In the genomic region with DNA sequence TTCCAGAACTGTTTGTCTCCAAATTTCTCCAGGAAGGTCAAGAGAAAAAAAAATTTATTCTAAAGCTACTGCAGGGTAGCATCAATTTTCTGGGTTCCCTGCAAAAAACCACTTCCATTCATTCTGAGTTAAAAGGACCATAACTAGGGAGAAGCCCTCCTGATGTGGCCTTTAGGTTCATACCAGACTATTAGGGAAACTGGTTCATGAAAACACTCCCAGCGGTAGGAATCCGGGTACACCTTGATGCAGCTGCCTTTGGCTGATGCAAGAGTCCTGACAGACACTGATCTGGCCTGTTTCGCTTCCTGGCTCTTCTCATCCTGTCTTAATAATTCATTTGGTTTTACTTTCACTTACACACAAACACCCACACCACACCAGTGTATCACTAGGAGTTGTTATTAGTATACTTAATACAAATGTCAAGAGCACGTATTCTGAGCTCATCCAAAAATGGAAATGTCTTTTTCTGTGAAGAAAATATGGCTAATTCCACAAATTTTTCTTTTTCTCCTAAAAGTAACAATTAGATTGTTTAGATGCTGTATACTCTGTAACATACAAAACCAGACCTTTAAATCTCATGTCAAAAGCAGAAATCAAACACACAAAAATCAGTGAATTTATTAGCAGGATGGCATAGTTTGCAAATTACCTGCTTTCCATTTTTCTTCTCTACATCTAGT, we compare ENCODE assay signal across 8 cellular contexts. TPM values are rescaled to one million over a fixed set of nuclear protein-coding genes. Genes with fewer than 3 reads are reported as not detected.
DNase-seq lines count a peak whose midpoint lies in the region; ATAC-seq, FAIRE-seq and TF ChIP-seq lines count a peak whose summit lies in the region.

No MANE protein-coding gene starts in this region.

- intact Hi-C loops in CD4-positive, alpha-beta memory T cell (cut with micrococcal nuclease), result loop anchor here (1.0 to 2.0 kb wide), 2 partner anchors 64 to 250 kb away; no protein-coding TSS in a partner anchor
- intact Hi-C loops in naive thymus-derived CD4-positive, alpha-beta T cell (cut with micrococcal nuclease), result loop anchor here (1.0 to 10.0 kb wide), 8 partner anchors 38 to 1879 kb away; a partner anchor contains a TSS
- intact Hi-C loops in upper lobe of right lung (cut with DNase I), result no loop called here

- POLR2A ChIA-PET in CD4-positive, alpha-beta memory T cell (lab: Charles Lee; ENCODE audit: partially characterized antibody), result interaction anchor here (1.0 to 3.1 kb wide), 13 partner anchors 9 to 285 kb away, joined by 3 to 33 read pairs (median 7); a partner anchor contains a TSS
- POLR2A ChIA-PET in naive thymus-derived CD4-positive, alpha-beta T cell (lab: Charles Lee), result interaction anchor here (0.7 to 3.0 kb wide), 6 partner anchors 11 to 386 kb away, joined by 3 to 11 read pairs (median 3); no protein-coding TSS in a partner anchor

- no peaks in the 10 kb centered on the region for H3K27me3 ChIP-seq in CD4-positive, alpha-beta memory T cell (ENCODE audit: insufficient read depth, low read length)
- H3K27me3 ChIP-seq in bronchial epithelial cell (ENCODE audit: control insufficient read depth, insufficient read depth, low read length) (no peaks in the 10 kb centered on the region), upper lobe of right lung (no peaks in the 10 kb centered on the region)
- no peaks in the 10 kb centered on the region for H3K27me3 ChIP-seq in naive thymus-derived CD4-positive, alpha-beta T cell (ENCODE audit: control insufficient read depth in 2 of 2, insufficient read depth in 2 of 2, low read length in 2 of 2)

- no peaks in the 10 kb centered on the region for H3K9me3 ChIP-seq in CD4-positive, alpha-beta memory T cell (ENCODE audit: control insufficient read depth in 1 of 2, low read length in 2 of 2)
- H3K9me3 ChIP-seq in naive thymus-derived CD4-positive, alpha-beta T cell (ENCODE audit: control insufficient read depth in 2 of 3, low read length in 3 of 3), result no peaks in the 10 kb centered on the region
- H3K9me3 ChIP-seq in upper lobe of right lung, result no peaks in the 10 kb centered on the region

- H3K4me3 ChIP-seq in CD4-positive, alpha-beta memory T cell (ENCODE audit: low read length in 2 of 2), result peak overlapping the region; percentile 12 to 68
- H3K4me3 ChIP-seq in bronchial epithelial cell (ENCODE audit: low read depth, low read length) (no peak overlapping the region), upper lobe of right lung (no peak overlapping the region)
- H3K4me3 ChIP-seq in naive thymus-derived CD4-positive, alpha-beta T cell (ENCODE audit: low read length), result peak overlapping the region; percentile 43

- peak overlapping the region; percentile 59 for H3K27ac ChIP-seq in CD4-positive, alpha-beta memory T cell (ENCODE audit: low read depth, low read length)
- peak overlapping the region; percentile 69 for H3K27ac ChIP-seq in naive thymus-derived CD4-positive, alpha-beta T cell (ENCODE audit: low read depth, low read length)
- peak overlapping the region; percentile 53 for H3K27ac ChIP-seq in upper lobe of right lung

- TF ChIP-seq CTCF in bronchial epithelial cell (IDR thresholded peaks at IDR 0.05; ENCODE audit: insufficient read depth, low read length, severe bottlenecking) (no peak), upper lobe of right lung (IDR thresholded peaks at IDR 0.05) (no peak)

- peaks cover 42 to 61% (median 55%) of the 10 kb centered on the region in 4 donors for H3K4me1 Mint-ChIP-seq in CD4-positive, alpha-beta memory T cell
- H3K4me1 Mint-ChIP-seq in naive thymus-derived CD4-positive, alpha-beta T cell, result peaks cover 40 to 81% (median 71%) of the 10 kb centered on the region in 7 donors

- peak; percentile 56 to 71 (median 60) for DNase-seq in CD4-positive, alpha-beta memory T cell
- DNase-seq in T-helper 9 cell (peak; percentile 16), bronchial epithelial cell (ENCODE audit: low read depth) (peak; percentile 55), upper lobe of right lung (no peak), NCI-H187 (lab: John Stamatoyannopoulos, UW) (no peak)
- DNase-seq in naive thymus-derived CD4-positive, alpha-beta T cell, result peak in 8 of 9 donors; percentile 35 to 61 (median 42)

- CTCF ChIA-PET in CD4-positive, alpha-beta memory T cell (lab: Charles Lee; ENCODE audit: partially characterized antibody), result interaction anchor here (0.6 to 2.7 kb wide), 8 partner anchors 39 to 273 kb away, joined by 3 to 12 read pairs (median 4); a partner anchor contains a TSS
- CTCF ChIA-PET in naive thymus-derived CD4-positive, alpha-beta T cell (lab: Charles Lee), result interaction anchor here (0.9 to 2.4 kb wide), 6 partner anchors 17 to 273 kb away, joined by 3 to 27 read pairs (median 4); no protein-coding TSS in a partner anchor

- FAIRE-seq in bronchial epithelial cell (lab: Jason Lieb, UNC), result no peak

- H3K27me3 Mint-ChIP-seq in CD4-positive, alpha-beta memory T cell, result no peaks in the 10 kb centered on the region
- H3K27me3 Mint-ChIP-seq in naive thymus-derived CD4-positive, alpha-beta T cell, result no peaks in the 10 kb centered on the region

- H3K9me3 Mint-ChIP-seq in CD4-positive, alpha-beta memory T cell, result no peaks in the 10 kb centered on the region
- H3K9me3 Mint-ChIP-seq in naive thymus-derived CD4-positive, alpha-beta T cell, result no peaks in the 10 kb centered on the region

- no peaks in the 10 kb centered on the region for H3K36me3 Mint-ChIP-seq in CD4-positive, alpha-beta memory T cell
- peaks cover 0 to 5% (median 0%) of the 10 kb centered on the region in 5 donors for H3K36me3 Mint-ChIP-seq in naive thymus-derived CD4-positive, alpha-beta T cell

- H3K36me3 ChIP-seq in CD4-positive, alpha-beta memory T cell (ENCODE audit: insufficient read depth, low read length), result no peaks in the 10 kb centered on the region
- no peaks in the 10 kb centered on the region for H3K36me3 ChIP-seq in bronchial epithelial cell (ENCODE audit: control insufficient read depth, insufficient read depth, low read length)
- no peaks in the 10 kb centered on the region for H3K36me3 ChIP-seq in naive thymus-derived CD4-positive, alpha-beta T cell (ENCODE audit: control insufficient read depth in 2 of 3, insufficient read depth in 3 of 3, low read length in 3 of 3)
- H3K36me3 ChIP-seq in upper lobe of right lung, result no peaks in the 10 kb centered on the region

- peaks cover 61% of the 10 kb centered on the region for H3K4me1 ChIP-seq in CD4-positive, alpha-beta memory T cell (ENCODE audit: insufficient read depth, low read length)
- peaks cover 44 to 49% of the 10 kb centered on the region in 2 donors for H3K4me1 ChIP-seq in naive thymus-derived CD4-positive, alpha-beta T cell (ENCODE audit: control insufficient read depth in 2 of 2, insufficient read depth in 2 of 2, low read length in 2 of 2)
- H3K4me1 ChIP-seq in upper lobe of right lung, result peaks cover 33% of the 10 kb centered on the region

- H3K27ac Mint-ChIP-seq in CD4-positive, alpha-beta memory T cell, result peak overlapping the region; percentile 85 to 97 (median 96)
- H3K27ac Mint-ChIP-seq in naive thymus-derived CD4-positive, alpha-beta T cell, result peak overlapping the region; percentile 82 to 97 (median 89)

- ATAC-seq in GM19397 (IDR thresholded peaks at IDR 0.05; ENCODE audit: unreplicated experiment) (peak; percentile 82), HG03442 (IDR thresholded peaks at IDR 0.05; ENCODE audit: unreplicated experiment) (peak; percentile 90), upper lobe of right lung (peak; percentile 83)
- peak; percentile 85 for ATAC-seq in naive thymus-derived CD4-positive, alpha-beta T cell

- peak overlapping the region; percentile 73 to 93 (median 86) for H3K4me3 Mint-ChIP-seq in CD4-positive, alpha-beta memory T cell
- H3K4me3 Mint-ChIP-seq in naive thymus-derived CD4-positive, alpha-beta T cell, result peak overlapping the region; percentile 31 to 86 (median 79)

RNA-seq across cellular contexts. Expression of a gene that starts 38.4 kb away (rescaled TPM):
- 1 to 10 TPM; 4.3 to 4.6 TPM for total RNA-seq in CD4-positive, alpha-beta memory T cell
- 1 to 10 TPM; 2.3 to 3.6 TPM for polyA plus RNA-seq in CD4-positive, alpha-beta memory T cell
- total RNA-seq in bronchial epithelial cell (3.1 and 4.5 TPM in 2 replicates), upper lobe of right lung (60.8 TPM)
- total RNA-seq in naive thymus-derived CD4-positive, alpha-beta T cell, result 1 to 10 TPM; 1.1 to 9.4 (median 2.0) TPM
- polyA plus RNA-seq in naive thymus-derived CD4-positive, alpha-beta T cell, result under 1 TPM; 0.53 to 0.60 TPM

Comparison
In these comparisons a context has a peak if more than half of its experiments do, and no peak if none do; other contexts are left out.
1. DNase-seq: peak in CD4-positive, alpha-beta memory T cell (5 of 5), T-helper 9 cell (single experiment), bronchial epithelial cell (single experiment) and naive thymus-derived CD4-positive, alpha-beta T cell (8 of 9); none in upper lobe of right lung (single experiment) and NCI-H187 (0 of 2).
2. H3K4me3 ChIP-seq: peak in CD4-positive, alpha-beta memory T cell (2 of 2) and naive thymus-derived CD4-positive, alpha-beta T cell (single experiment); none in bronchial epithelial cell (single experiment) and upper lobe of right lung (single experiment).
3. Peak in every context shown above with its lines, with median percentiles within 50 percentile points of each other: H3K27ac ChIP-seq and ATAC-seq.